1 cellular context compared by ENCODE assay signal in genomic region chr9:131404581-131404980, GRCh38.
TF ChIP-seq lines count a peak whose summit lies in the region.

No MANE protein-coding gene starts in this region.

TF ChIP-seq in K562, 482 proteins besides CTCF, POLR2A, EP300 and RAD21 (continued from another document and continues in another):
- TF ChIP-seq SREBF2 (CRISPR knock-in tag; IDR thresholded peaks at IDR 0.05) (no peak), ATF2 (CRISPR knock-in tag; IDR thresholded peaks at IDR 0.05) (no peak), KLF1 (tag; IDR thresholded peaks at IDR 0.05) (no peak), CBFA2T3 (IDR thresholded peaks at IDR 0.05) (peak; percentile 78), ZMIZ1 (IDR thresholded peaks at IDR 0.05; ENCODE audit: low read depth in 2 of 2, low read length in 2 of 2) (no peak), ZNF707 (CRISPR knock-in tag; conservative IDR thresholded peaks at IDR 0.05) (no peak), ERF (CRISPR knock-in tag; IDR thresholded peaks at IDR 0.05) (no peak), ZZZ3 (IDR thresholded peaks at IDR 0.05) (no peak), CAMTA2 (CRISPR knock-in tag; conservative IDR thresholded peaks at IDR 0.05) (no peak), ZNF174 (CRISPR knock-in tag; IDR thresholded peaks at IDR 0.05) (no peak), NR3C1 (CRISPR knock-in tag; IDR thresholded peaks at IDR 0.05) (no peak), MCM2 (IDR thresholded peaks at IDR 0.05; ENCODE audit: low read depth) (no peak), ZNF551 (CRISPR knock-in tag; IDR thresholded peaks at IDR 0.05) (no peak), ARNT (IDR thresholded peaks at IDR 0.05) (no peak), SFPQ (IDR thresholded peaks at IDR 0.05; ENCODE audit: low read depth, low read length) (no peak), SNIP1 (IDR thresholded peaks at IDR 0.05; ENCODE audit: low read depth) (no peak), MCM3 (IDR thresholded peaks at IDR 0.05) (no peak), NCOA6 (IDR thresholded peaks at IDR 0.05) (no peak), CHD1 (IDR thresholded peaks at IDR 0.05; ENCODE audit: low read length) (no peak), ZNF830 (CRISPR knock-in tag; IDR thresholded peaks at IDR 0.05) (no peak), HNRNPLL (IDR thresholded peaks at IDR 0.05; ENCODE audit: low read depth, low read length, poor library complexity, severe bottlenecking) (no peak), CEBPB (tag; IDR thresholded peaks at IDR 0.05) (peak; percentile 73), CBX3 (IDR thresholded peaks at IDR 0.05; ENCODE audit: borderline replicate concordance in 1 of 2, low read length in 2 of 2) (no peak), GATAD2B (IDR thresholded peaks at IDR 0.05; ENCODE audit: borderline replicate concordance) (no peak), EHMT2 (IDR thresholded peaks at IDR 0.05) (no peak), GABPA (tag; conservative IDR thresholded peaks at IDR 0.05; ENCODE audit: low read depth) (no peak), KLF16 (IDR thresholded peaks at IDR 0.05) (no peak)
- TF ChIP-seq, protein P1, sequence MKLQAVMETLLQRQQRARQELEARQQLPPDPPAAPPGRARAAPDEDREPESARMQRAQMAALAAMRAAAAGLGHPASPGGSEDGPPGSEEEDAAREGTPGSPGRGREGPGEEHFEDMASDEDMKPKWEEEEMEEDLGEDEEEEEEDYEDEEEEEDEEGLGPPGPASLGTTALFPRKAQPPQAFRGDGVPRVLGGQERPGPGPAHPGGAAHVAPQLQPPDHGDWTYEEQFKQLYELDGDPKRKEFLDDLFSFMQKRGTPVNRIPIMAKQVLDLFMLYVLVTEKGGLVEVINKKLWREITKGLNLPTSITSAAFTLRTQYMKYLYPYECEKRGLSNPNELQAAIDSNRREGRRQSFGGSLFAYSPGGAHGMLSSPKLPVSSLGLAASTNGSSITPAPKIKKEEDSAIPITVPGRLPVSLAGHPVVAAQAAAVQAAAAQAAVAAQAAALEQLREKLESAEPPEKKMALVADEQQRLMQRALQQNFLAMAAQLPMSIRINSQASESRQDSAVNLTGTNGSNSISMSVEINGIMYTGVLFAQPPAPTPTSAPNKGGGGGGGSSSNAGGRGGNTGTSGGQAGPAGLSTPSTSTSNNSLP (IDR thresholded peaks at IDR 0.05; ENCODE audit: borderline replicate concordance, low read depth, low read length): no peak
- TF ChIP-seq, protein P2, sequence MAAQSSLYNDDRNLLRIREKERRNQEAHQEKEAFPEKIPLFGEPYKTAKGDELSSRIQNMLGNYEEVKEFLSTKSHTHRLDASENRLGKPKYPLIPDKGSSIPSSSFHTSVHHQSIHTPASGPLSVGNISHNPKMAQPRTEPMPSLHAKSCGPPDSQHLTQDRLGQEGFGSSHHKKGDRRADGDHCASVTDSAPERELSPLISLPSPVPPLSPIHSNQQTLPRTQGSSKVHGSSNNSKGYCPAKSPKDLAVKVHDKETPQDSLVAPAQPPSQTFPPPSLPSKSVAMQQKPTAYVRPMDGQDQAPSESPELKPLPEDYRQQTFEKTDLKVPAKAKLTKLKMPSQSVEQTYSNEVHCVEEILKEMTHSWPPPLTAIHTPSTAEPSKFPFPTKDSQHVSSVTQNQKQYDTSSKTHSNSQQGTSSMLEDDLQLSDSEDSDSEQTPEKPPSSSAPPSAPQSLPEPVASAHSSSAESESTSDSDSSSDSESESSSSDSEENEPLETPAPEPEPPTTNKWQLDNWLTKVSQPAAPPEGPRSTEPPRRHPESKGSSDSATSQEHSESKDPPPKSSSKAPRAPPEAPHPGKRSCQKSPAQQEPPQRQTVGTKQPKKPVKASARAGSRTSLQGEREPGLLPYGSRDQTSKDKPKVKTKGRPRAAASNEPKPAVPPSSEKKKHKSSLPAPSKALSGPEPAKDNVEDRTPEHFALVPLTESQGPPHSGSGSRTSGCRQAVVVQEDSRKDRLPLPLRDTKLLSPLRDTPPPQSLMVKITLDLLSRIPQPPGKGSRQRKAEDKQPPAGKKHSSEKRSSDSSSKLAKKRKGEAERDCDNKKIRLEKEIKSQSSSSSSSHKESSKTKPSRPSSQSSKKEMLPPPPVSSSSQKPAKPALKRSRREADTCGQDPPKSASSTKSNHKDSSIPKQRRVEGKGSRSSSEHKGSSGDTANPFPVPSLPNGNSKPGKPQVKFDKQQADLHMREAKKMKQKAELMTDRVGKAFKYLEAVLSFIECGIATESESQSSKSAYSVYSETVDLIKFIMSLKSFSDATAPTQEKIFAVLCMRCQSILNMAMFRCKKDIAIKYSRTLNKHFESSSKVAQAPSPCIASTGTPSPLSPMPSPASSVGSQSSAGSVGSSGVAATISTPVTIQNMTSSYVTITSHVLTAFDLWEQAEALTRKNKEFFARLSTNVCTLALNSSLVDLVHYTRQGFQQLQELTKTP (IDR thresholded peaks at IDR 0.05; ENCODE audit: low read depth in 1 of 2, partially characterized antibody in 2 of 2): no peak
- TF ChIP-seq, protein P3, sequence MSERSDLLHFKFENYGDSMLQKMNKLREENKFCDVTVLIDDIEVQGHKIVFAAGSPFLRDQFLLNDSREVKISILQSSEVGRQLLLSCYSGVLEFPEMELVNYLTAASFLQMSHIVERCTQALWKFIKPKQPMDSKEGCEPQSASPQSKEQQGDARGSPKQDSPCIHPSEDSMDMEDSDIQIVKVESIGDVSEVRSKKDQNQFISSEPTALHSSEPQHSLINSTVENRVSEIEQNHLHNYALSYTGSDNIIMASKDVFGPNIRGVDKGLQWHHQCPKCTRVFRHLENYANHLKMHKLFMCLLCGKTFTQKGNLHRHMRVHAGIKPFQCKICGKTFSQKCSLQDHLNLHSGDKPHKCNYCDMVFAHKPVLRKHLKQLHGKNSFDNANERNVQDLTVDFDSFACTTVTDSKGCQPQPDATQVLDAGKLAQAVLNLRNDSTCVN (CRISPR knock-in tag; IDR thresholded peaks at IDR 0.05): no peak
- TF ChIP-seq, protein P4, sequence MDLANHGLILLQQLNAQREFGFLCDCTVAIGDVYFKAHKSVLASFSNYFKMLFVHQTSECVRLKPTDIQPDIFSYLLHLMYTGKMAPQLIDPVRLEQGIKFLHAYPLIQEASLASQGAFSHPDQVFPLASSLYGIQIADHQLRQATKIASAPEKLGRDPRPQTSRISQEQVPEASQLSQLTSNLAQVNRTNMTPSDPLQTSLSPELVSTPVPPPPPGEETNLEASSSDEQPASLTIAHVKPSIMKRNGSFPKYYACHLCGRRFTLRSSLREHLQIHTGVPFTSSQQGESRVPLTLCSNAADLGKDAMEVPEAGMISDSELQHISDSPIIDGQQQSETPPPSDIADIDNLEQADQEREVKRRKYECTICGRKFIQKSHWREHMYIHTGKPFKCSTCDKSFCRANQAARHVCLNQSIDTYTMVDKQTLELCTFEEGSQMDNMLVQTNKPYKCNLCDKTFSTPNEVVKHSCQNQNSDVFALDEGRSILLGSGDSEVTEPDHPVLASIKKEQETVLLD (IDR thresholded peaks at IDR 0.05): no peak
- TF ChIP-seq, protein P5, sequence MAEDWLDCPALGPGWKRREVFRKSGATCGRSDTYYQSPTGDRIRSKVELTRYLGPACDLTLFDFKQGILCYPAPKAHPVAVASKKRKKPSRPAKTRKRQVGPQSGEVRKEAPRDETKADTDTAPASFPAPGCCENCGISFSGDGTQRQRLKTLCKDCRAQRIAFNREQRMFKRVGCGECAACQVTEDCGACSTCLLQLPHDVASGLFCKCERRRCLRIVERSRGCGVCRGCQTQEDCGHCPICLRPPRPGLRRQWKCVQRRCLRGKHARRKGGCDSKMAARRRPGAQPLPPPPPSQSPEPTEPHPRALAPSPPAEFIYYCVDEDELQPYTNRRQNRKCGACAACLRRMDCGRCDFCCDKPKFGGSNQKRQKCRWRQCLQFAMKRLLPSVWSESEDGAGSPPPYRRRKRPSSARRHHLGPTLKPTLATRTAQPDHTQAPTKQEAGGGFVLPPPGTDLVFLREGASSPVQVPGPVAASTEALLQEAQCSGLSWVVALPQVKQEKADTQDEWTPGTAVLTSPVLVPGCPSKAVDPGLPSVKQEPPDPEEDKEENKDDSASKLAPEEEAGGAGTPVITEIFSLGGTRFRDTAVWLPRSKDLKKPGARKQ (CRISPR knock-in tag; IDR thresholded peaks at IDR 0.05): no peak
- TF ChIP-seq, protein P6, sequence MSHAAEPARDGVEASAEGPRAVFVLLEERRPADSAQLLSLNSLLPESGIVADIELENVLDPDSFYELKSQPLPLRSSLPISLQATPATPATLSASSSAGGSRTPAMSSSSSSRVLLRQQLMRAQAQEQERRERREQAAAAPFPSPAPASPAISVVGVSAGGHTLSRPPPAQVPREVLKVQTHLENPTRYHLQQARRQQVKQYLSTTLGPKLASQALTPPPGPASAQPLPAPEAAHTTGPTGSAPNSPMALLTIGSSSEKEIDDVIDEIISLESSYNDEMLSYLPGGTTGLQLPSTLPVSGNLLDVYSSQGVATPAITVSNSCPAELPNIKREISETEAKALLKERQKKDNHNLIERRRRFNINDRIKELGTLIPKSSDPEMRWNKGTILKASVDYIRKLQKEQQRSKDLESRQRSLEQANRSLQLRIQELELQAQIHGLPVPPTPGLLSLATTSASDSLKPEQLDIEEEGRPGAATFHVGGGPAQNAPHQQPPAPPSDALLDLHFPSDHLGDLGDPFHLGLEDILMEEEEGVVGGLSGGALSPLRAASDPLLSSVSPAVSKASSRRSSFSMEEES (CRISPR knock-in tag; IDR thresholded peaks at IDR 0.05): no peak
- TF ChIP-seq, protein P7, sequence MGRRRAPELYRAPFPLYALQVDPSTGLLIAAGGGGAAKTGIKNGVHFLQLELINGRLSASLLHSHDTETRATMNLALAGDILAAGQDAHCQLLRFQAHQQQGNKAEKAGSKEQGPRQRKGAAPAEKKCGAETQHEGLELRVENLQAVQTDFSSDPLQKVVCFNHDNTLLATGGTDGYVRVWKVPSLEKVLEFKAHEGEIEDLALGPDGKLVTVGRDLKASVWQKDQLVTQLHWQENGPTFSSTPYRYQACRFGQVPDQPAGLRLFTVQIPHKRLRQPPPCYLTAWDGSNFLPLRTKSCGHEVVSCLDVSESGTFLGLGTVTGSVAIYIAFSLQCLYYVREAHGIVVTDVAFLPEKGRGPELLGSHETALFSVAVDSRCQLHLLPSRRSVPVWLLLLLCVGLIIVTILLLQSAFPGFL (CRISPR knock-in tag; IDR thresholded peaks at IDR 0.05): no peak
- TF ChIP-seq, protein P8, sequence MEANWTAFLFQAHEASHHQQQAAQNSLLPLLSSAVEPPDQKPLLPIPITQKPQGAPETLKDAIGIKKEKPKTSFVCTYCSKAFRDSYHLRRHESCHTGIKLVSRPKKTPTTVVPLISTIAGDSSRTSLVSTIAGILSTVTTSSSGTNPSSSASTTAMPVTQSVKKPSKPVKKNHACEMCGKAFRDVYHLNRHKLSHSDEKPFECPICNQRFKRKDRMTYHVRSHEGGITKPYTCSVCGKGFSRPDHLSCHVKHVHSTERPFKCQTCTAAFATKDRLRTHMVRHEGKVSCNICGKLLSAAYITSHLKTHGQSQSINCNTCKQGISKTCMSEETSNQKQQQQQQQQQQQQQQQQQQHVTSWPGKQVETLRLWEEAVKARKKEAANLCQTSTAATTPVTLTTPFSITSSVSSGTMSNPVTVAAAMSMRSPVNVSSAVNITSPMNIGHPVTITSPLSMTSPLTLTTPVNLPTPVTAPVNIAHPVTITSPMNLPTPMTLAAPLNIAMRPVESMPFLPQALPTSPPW (CRISPR knock-in tag; IDR thresholded peaks at IDR 0.05): 0 out of 2 replicates have a peak, but pooled peaks have one; percentile 11
